10 cellular contexts compared by ENCODE assay signal in genomic region chr22:46638601-46639431, GRCh38. TPM values are rescaled to one million over a fixed set of nuclear protein-coding genes. Genes with fewer than 3 reads are reported as not detected.
DNase-seq lines count a peak whose midpoint lies in the region; ATAC-seq, FAIRE-seq and TF ChIP-seq lines count a peak whose summit lies in the region.
"Had no signal": no experiment of that assay in that cellular context is flagged by ENCODE, and none has a peak within 500 bp of the region (broad histone marks: within the 10 kb centered on the region; RNA-seq: fewer than 3 reads in every experiment).

No MANE protein-coding gene starts in this region.

- H3K27ac Mint-ChIP-seq in activated T-helper 17 cell treated with anti-CD3 and anti-CD28 coated beads, Interleukin-2, amount 50 U/mL, for 72 hours = no peak overlapping the region
- H3K27ac Mint-ChIP-seq in activated naive CD8-positive, alpha-beta T cell treated with anti-CD3 and anti-CD28 coated beads for 36 hours = no peak overlapping the region
- H3K27ac Mint-ChIP-seq: activated CD8-positive, alpha-beta memory T cell treated with anti-CD3 and anti-CD28 coated beads, Interleukin-2, amount 10 ng/mL, durations not matched to agents 7 days and 5 days had no signal

- H3K79me2 ChIP-seq in HepG2 (ENCODE audit: insufficient read depth, low read length) = no peaks in the 10 kb centered on the region

- FAIRE-seq in HTR-8/SVneo (lab: Jason Lieb, UNC) (peak; percentile 86), HepG2 (lab: Jason Lieb, UNC) (peak; percentile 99)

- H3K9me3 Mint-ChIP-seq in activated T-helper 17 cell treated with anti-CD3 and anti-CD28 coated beads, Interleukin-2, amount 50 U/mL, for 72 hours = peaks cover 4% of the 10 kb centered on the region
- H3K9me3 Mint-ChIP-seq in activated naive CD8-positive, alpha-beta T cell treated with anti-CD3 and anti-CD28 coated beads for 36 hours = no peaks in the 10 kb centered on the region

- H3K4me2 ChIP-seq in BLaER1 treated with 17β-estradiol and CSF1 and Interleukin-3, amounts not matched to agents 10 nM and 100 nM = peak overlapping the region in 10 of 11 experiments; percentile 22 to 94 (median 82); a peak in 18 of 22 replicates
- H3K4me2 ChIP-seq in HepG2 (ENCODE audit: low read depth, low read length) = peak overlapping the region; percentile 68

- H4K20me1 ChIP-seq in BLaER1 treated with 17β-estradiol and CSF1 and Interleukin-3, amounts not matched to agents 10 nM and 100 nM = peaks cover 19 to 74% (median 42%) of the 10 kb centered on the region in 11 experiments; a peak in 19 of 22 replicates
- H4K20me1 ChIP-seq in HepG2 (ENCODE audit: insufficient read depth, low read length) = no peaks in the 10 kb centered on the region

- H3K9me3 ChIP-seq in BLaER1 treated with 17β-estradiol and CSF1 and Interleukin-3, amounts not matched to agents 10 nM and 100 nM (replicated peaks in 1 of 11) = no peaks in the 10 kb centered on the region
- no peaks in the 10 kb centered on the region for H3K9me3 ChIP-seq in HepG2 (ENCODE audit: low read length)

- POLR2A ChIA-PET in HepG2 (lab: Yijun Ruan, JAX) = no interaction called here
- POLR2A ChIA-PET in HEK293T (lab: Yijun Ruan, JAX) = no interaction called here

- no peak for TF ChIP-seq POLR2A in HepG2 (IDR thresholded peaks at IDR 0.05; ENCODE audit: insufficient read depth in 1 of 2, low read depth in 2 of 2, low read length in 2 of 2)

- no peak overlapping the region; a peak in 1 of 22 replicates for H3K27ac ChIP-seq in BLaER1 treated with 17β-estradiol and CSF1 and Interleukin-3, amounts not matched to agents 10 nM and 100 nM
- H3K27ac ChIP-seq in brain microvascular endothelial cell = no peak overlapping the region
- peak overlapping the region; percentile 86 for H3K27ac ChIP-seq in HepG2 (ENCODE audit: extremely low read length, insufficient read depth, low read length)

- no peaks in the 10 kb centered on the region for H3K27me3 Mint-ChIP-seq in activated T-helper 17 cell treated with anti-CD3 and anti-CD28 coated beads, Interleukin-2, amount 50 U/mL, for 72 hours
- H3K27me3 Mint-ChIP-seq in activated naive CD8-positive, alpha-beta T cell treated with anti-CD3 and anti-CD28 coated beads for 36 hours = no peaks in the 10 kb centered on the region
- H3K27me3 Mint-ChIP-seq: activated CD8-positive, alpha-beta memory T cell treated with anti-CD3 and anti-CD28 coated beads, Interleukin-2, amount 10 ng/mL, durations not matched to agents 7 days and 5 days had no signal

- H3K36me3 Mint-ChIP-seq in activated T-helper 17 cell treated with anti-CD3 and anti-CD28 coated beads, Interleukin-2, amount 50 U/mL, for 72 hours (ENCODE audit: low read depth) = no peaks in the 10 kb centered on the region
- peaks cover 3% of the 10 kb centered on the region for H3K36me3 Mint-ChIP-seq in activated naive CD8-positive, alpha-beta T cell treated with anti-CD3 and anti-CD28 coated beads for 36 hours

- TF ChIP-seq CTCF in brain microvascular endothelial cell (IDR thresholded peaks at IDR 0.05; ENCODE audit: low read depth, low read length, missing control alignments) (no peak), HepG2 (CRISPR knock-in tag; IDR thresholded peaks at IDR 0.05) (peak; percentile 30; the same call in 1 of the 2 replicates)

- peak; percentile 92 for ATAC-seq in HepG2
- no peak for ATAC-seq in activated T-helper 17 cell treated with anti-CD3 and anti-CD28 coated beads, Interleukin-2, amount 50 U/mL, for 72 hours (replicated peaks)
- ATAC-seq: activated CD8-positive, alpha-beta memory T cell treated with anti-CD3 and anti-CD28 coated beads, Interleukin-2, amount 10 ng/mL, durations not matched to agents 7 days and 5 days had no signal

- DNase-seq in HTR-8/SVneo (ENCODE audit: insufficient read length, low spot score) = no peak
- peak; percentile 16 for DNase-seq in brain microvascular endothelial cell
- DNase-seq in HepG2 (ENCODE audit: low spot score) = peak; percentile 99
- DNase-seq in activated naive CD8-positive, alpha-beta T cell treated with anti-CD3 and anti-CD28 coated beads for 36 hours = no peak
- no peak for DNase-seq in HEK293T (ENCODE audit: extremely low spot score)
- no peak for DNase-seq in activated gamma-delta T cell treated with Interleukin-2 at 50 U/mL for 16 hours
- DNase-seq: activated CD8-positive, alpha-beta memory T cell treated with anti-CD3 and anti-CD28 coated beads, Interleukin-2, amount 10 ng/mL, durations not matched to agents 7 days and 5 days; NCI-H446 had no signal

- H3K4me1 Mint-ChIP-seq in activated T-helper 17 cell treated with anti-CD3 and anti-CD28 coated beads, Interleukin-2, amount 50 U/mL, for 72 hours = peaks cover 17% of the 10 kb centered on the region
- H3K4me1 Mint-ChIP-seq in activated naive CD8-positive, alpha-beta T cell treated with anti-CD3 and anti-CD28 coated beads for 36 hours = no peaks in the 10 kb centered on the region
- H3K4me1 Mint-ChIP-seq: activated CD8-positive, alpha-beta memory T cell treated with anti-CD3 and anti-CD28 coated beads, Interleukin-2, amount 10 ng/mL, durations not matched to agents 7 days and 5 days had no signal

- no peak overlapping the region for H2AFZ ChIP-seq in HepG2 (ENCODE audit: low read length)

- H3K36me3 ChIP-seq in BLaER1 treated with 17β-estradiol and CSF1 and Interleukin-3, amounts not matched to agents 10 nM and 100 nM = peaks cover 0 to 35% (median 12%) of the 10 kb centered on the region in 11 experiments; a peak in 13 of 22 replicates
- no peaks in the 10 kb centered on the region for H3K36me3 ChIP-seq in brain microvascular endothelial cell (replicated peaks)
- no peaks in the 10 kb centered on the region for H3K36me3 ChIP-seq in HepG2 (replicated peaks in 1 of 2; ENCODE audit: control insufficient read depth in 1 of 2, insufficient read depth in 2 of 2, low read length in 2 of 2)

- no TSS peak for BruUV-seq in HepG2 (replicated peaks; lab: Mats Ljungman, UMichigan)

- in situ Hi-C loops in brain microvascular endothelial cell (cut with HindIII; ENCODE audit: low pct_ligation_motif_present, low sequenced_read_pairs) = no loop called here
- in situ Hi-C loops in HepG2 (cut with HindIII; ENCODE audit: extremely low pct_ligation_motif_present, low pct_unique_long_range_greater_than_20kb) = no loop called here

- no peak overlapping the region for H3K4me3 Mint-ChIP-seq in activated T-helper 17 cell treated with anti-CD3 and anti-CD28 coated beads, Interleukin-2, amount 50 U/mL, for 72 hours
- no peak overlapping the region for H3K4me3 Mint-ChIP-seq in activated naive CD8-positive, alpha-beta T cell treated with anti-CD3 and anti-CD28 coated beads for 36 hours
- H3K4me3 Mint-ChIP-seq: activated CD8-positive, alpha-beta memory T cell treated with anti-CD3 and anti-CD28 coated beads, Interleukin-2, amount 10 ng/mL, durations not matched to agents 7 days and 5 days had no signal

- peak; percentile 52 for TF ChIP-seq RAD21 in HepG2 (CRISPR knock-in tag; IDR thresholded peaks at IDR 0.05)

- TF ChIP-seq EP300 in HepG2 (IDR thresholded peaks at IDR 0.05; ENCODE audit: low read depth in 2 of 2, low read length in 2 of 2) = peak; percentile 68 to 76
- TF ChIP-seq EP300 in HepG2 (CRISPR knock-in tag; IDR thresholded peaks at IDR 0.05; ENCODE audit: borderline replicate concordance) = peak; percentile 65; the same call in 1 of the 2 replicates

- peak overlapping the region in 1 of 11 experiments; percentile 4; a peak in 1 of 22 replicates for H3K9ac ChIP-seq in BLaER1 treated with 17β-estradiol and CSF1 and Interleukin-3, amounts not matched to agents 10 nM and 100 nM
- peak overlapping the region; percentile 42 for H3K9ac ChIP-seq in HepG2 (ENCODE audit: insufficient read depth, low read depth, low read length)

- peaks cover 27 to 80% (median 70%) of the 10 kb centered on the region in 10 experiments for H3K4me1 ChIP-seq in BLaER1 treated with 17β-estradiol and CSF1 and Interleukin-3, amounts not matched to agents 10 nM and 100 nM
- H3K4me1 ChIP-seq in HepG2 (ENCODE audit: insufficient read depth, low read length) = peaks cover 57% of the 10 kb centered on the region

- 0 out of 22 replicates have a peak, but pooled peaks cover 0 to 4% (median 0%) of the 10 kb centered on the region in 11 experiments for H3K27me3 ChIP-seq in BLaER1 treated with 17β-estradiol and CSF1 and Interleukin-3, amounts not matched to agents 10 nM and 100 nM
- H3K27me3 ChIP-seq in brain microvascular endothelial cell (replicated peaks) (no peaks in the 10 kb centered on the region), HepG2 (ENCODE audit: control insufficient read depth in 1 of 2, insufficient read depth in 2 of 2, low read length in 2 of 2) (no peaks in the 10 kb centered on the region)

- CTCF ChIA-PET in HepG2 (lab: Yijun Ruan, JAX; ENCODE audit: low intra/inter-chr PET ratio, low total read pairs) (no interaction called here), HEK293T (lab: Yijun Ruan, JAX) (no interaction called here)

- no peak overlapping the region for H3K4me3 ChIP-seq in BLaER1 treated with 17β-estradiol and CSF1 and Interleukin-3, amounts not matched to agents 10 nM and 100 nM
- no peak overlapping the region for H3K4me3 ChIP-seq in brain microvascular endothelial cell (ENCODE audit: low read depth, low read length)
- H3K4me3 ChIP-seq in HepG2 (replicated peaks in 1 of 3; ENCODE audit: insufficient read depth in 1 of 3, low read depth in 2 of 3, low read length in 3 of 3) = peak overlapping the region in 1 of 3 experiments; percentile 31; a peak in 2 of 6 replicates

- intact Hi-C loops in HepG2 (cut with micrococcal nuclease; ENCODE audit: unreplicated experiment) = loop anchor here (5.0 kb wide), 1 partner anchor 77 kb away; no protein-coding TSS in a partner anchor

- WGBS in HepG2 (ENCODE audit: low lambda C conversion rate) = 36% methylated on average over 9 of the region's 18 CpGs

RNA-seq across cellular contexts. Expression of gene GRAMD4, which starts 18.6 kb away (rescaled TPM):
- total RNA-seq in HepG2 (2016; rRNA removed; fragmentation: Illumina TruSeq; extraction: Trizol) = 12.9 and 15.7 TPM in 2 replicates
- 14.1 and 16.3 TPM in 2 replicates for total RNA-seq in HepG2 (2016; cell fraction: cytosol; rRNA removed; fragmentation: Illumina TruSeq; extraction: Trizol; ENCODE audit: low read depth)
- 6.4 and 16.5 TPM in 2 replicates for total RNA-seq in HepG2 (2016; cell fraction: insoluble cytoplasmic fraction; rRNA removed; fragmentation: Illumina TruSeq; extraction: Trizol)
- total RNA-seq in HepG2 (2016; cell fraction: membrane; rRNA removed; fragmentation: Illumina TruSeq; extraction: Trizol) = 12.4 and 12.8 TPM in 2 replicates
- total RNA-seq in HepG2 (2016; cell fraction: nucleus; rRNA removed; fragmentation: Illumina TruSeq; extraction: Trizol) = 23.1 and 33.6 TPM in 2 replicates
- polyA plus RNA-seq in HepG2 (2011; rRNA removed) = 15.2 and 16.8 TPM in 2 replicates
- polyA plus RNA-seq in HepG2 (2011; cell fraction: cytosol; rRNA removed) = 9.6 and 13.3 TPM in 2 replicates
- 31.6 and 32.7 TPM in 2 replicates for polyA plus RNA-seq in HepG2 (2011; cell fraction: nucleus; rRNA removed)
- 11.1 and 12.7 TPM in 2 replicates for polyA plus RNA-seq in HepG2 (2012)
- 2.2 and 2.8 TPM in 2 replicates for polyA plus RNA-seq in HepG2 (2016; cell fraction: cytosol; fragmentation: Illumina TruSeq; extraction: Trizol; ENCODE audit: low read depth)
- polyA plus RNA-seq in HepG2 (2016; cell fraction: insoluble cytoplasmic fraction; fragmentation: Illumina TruSeq; extraction: Trizol; ENCODE audit: low read depth) = 5.3 and 6.3 TPM in 2 replicates
- polyA plus RNA-seq in HepG2 (2016; cell fraction: membrane; fragmentation: Illumina TruSeq; extraction: Trizol; ENCODE audit: low read depth) = 4.4 and 6.1 TPM in 2 replicates
- polyA plus RNA-seq in HepG2 (2016; cell fraction: nucleus; fragmentation: Illumina TruSeq; extraction: Trizol; ENCODE audit: insufficient read depth, low read depth) = 20.4 and 22.4 TPM in 2 replicates
- polyA minus RNA-seq in HepG2 (2011; rRNA and poly(A)+ RNA removed; ENCODE audit: low replicate concordance) = 27.9 and 38.7 TPM in 2 replicates
- polyA minus RNA-seq in HepG2 (2011; cell fraction: cytosol; rRNA and poly(A)+ RNA removed) = 10.0 and 13.9 TPM in 2 replicates
- 18.5 and 30.2 TPM in 2 replicates for polyA minus RNA-seq in HepG2 (2011; cell fraction: nucleus; rRNA and poly(A)+ RNA removed)
- total RNA-seq in activated T-helper 17 cell treated with anti-CD3 and anti-CD28 coated beads, Interleukin-2, amount 50 U/mL, for 72 hours = 10 to 100 TPM; 23.6 to 51.0 TPM
- total RNA-seq in activated naive CD8-positive, alpha-beta T cell treated with anti-CD3 and anti-CD28 coated beads for 36 hours = 10 to 100 TPM; 20.7 to 20.9 TPM

Comparison
In these comparisons a context has a peak if more than half of its experiments do, and no peak if none do; other contexts are left out.
1. DNase-seq: peak in brain microvascular endothelial cell (single experiment) and HepG2 (single experiment); none in HTR-8/SVneo (single experiment), activated naive CD8-positive, alpha-beta T cell treated with anti-CD3 and anti-CD28 coated beads for 36 hours (single experiment), HEK293T (single experiment) and activated gamma-delta T cell treated with Interleukin-2 at 50 U/mL for 16 hours (single experiment).